In genomic region chr1:108719654-108720435, GRCh38 we compare ENCODE assay signal across 12 cellular contexts. TPM values are rescaled to one million over a fixed set of nuclear protein-coding genes. Genes with fewer than 3 reads are reported as not detected.
DNase-seq lines count a peak whose midpoint lies in the region; TF ChIP-seq lines count a peak whose summit lies in the region.
"Had no signal": no experiment of that assay in that cellular context is flagged by ENCODE, and none has a peak within 500 bp of the region (broad histone marks: within the 10 kb centered on the region; RNA-seq: fewer than 3 reads in every experiment).

No MANE protein-coding gene starts in this region.

- H3K27me3 ChIP-seq in ACC112 (ENCODE audit: insufficient read depth, low read length), result no peaks in the 10 kb centered on the region
- no peaks in the 10 kb centered on the region for H3K27me3 ChIP-seq in adipocyte (replicated peaks; ENCODE audit: control insufficient read depth, insufficient read depth, low read length)

- H3K27ac Mint-ChIP-seq in activated CD4-positive, alpha-beta memory T cell treated with anti-CD3 and anti-CD28 coated beads for 36 hours, result no peak overlapping the region

- H3K36me3 ChIP-seq in ACC112 (ENCODE audit: insufficient read depth, low read length) (no peaks in the 10 kb centered on the region), HEK293 (ENCODE audit: control insufficient read depth in 2 of 2, insufficient read depth in 1 of 2, low read length in 2 of 2) (no peaks in the 10 kb centered on the region), adipocyte (ENCODE audit: control insufficient read depth, insufficient read depth, low read length, severe bottlenecking) (no peaks in the 10 kb centered on the region)

- peak overlapping the region; percentile 17 for H3K9ac ChIP-seq in adipocyte (ENCODE audit: low read length)

- H3K79me2 ChIP-seq in ACC112 (ENCODE audit: control insufficient read depth, insufficient read depth, low read length, unreplicated experiment), result no peaks in the 10 kb centered on the region

- H3K27me3 Mint-ChIP-seq in activated CD4-positive, alpha-beta memory T cell treated with anti-CD3 and anti-CD28 coated beads for 36 hours, result no peaks in the 10 kb centered on the region

- intact Hi-C loops in activated CD4-positive, alpha-beta memory T cell treated with anti-CD3 and anti-CD28 coated beads for 36 hours (cut with micrococcal nuclease), result no loop called here

- TF ChIP-seq CTCF in HEK293 (tag by site-specific recombination; IDR thresholded peaks at IDR 0.05), result no peak
- no peak for TF ChIP-seq CTCF in GM13977 (IDR thresholded peaks at IDR 0.05; ENCODE audit: extremely low read depth, insufficient read depth, missing control alignments)

- in situ Hi-C loops in GM13977 (cut with MboI; ENCODE audit: low pct_unique_long_range_greater_than_20kb, low sequenced_read_pairs, unreplicated experiment), result no loop called here

- POLR2A ChIA-PET in HEK293 (lab: Yijun Ruan, JAX), result interaction anchor here (0.7 to 1.8 kb wide), 3 partner anchors 11 to 28 kb away, joined by 3 to 4 read pairs (median 3); partner anchors contain the start of gene PRPF38B
- POLR2A ChIA-PET in activated CD4-positive, alpha-beta memory T cell treated with anti-CD3 and anti-CD28 coated beads for 36 hours (lab: Charles Lee), result no interaction called here

- H3K4me3 ChIP-seq in ACC112 (ENCODE audit: low read depth, low read length), result peak overlapping the region; percentile 7; the same call in 1 of the 2 replicates
- H3K4me3 ChIP-seq in HEK293 (ENCODE audit: low read depth, low read length), result no peak overlapping the region
- no peak overlapping the region for H3K4me3 ChIP-seq in adipocyte (ENCODE audit: low read length)
- H3K4me3 ChIP-seq: SK-N-MC had no signal

- peak; percentile 81 for DNase-seq in adipocyte (ENCODE audit: low read depth)
- DNase-seq in iris pigment epithelial cell (ENCODE audit: low read depth), result peak; percentile 86
- DNase-seq in GM13977 (ENCODE audit: low spot score), result no peak
- DNase-seq in KG1 (lab: John Stamatoyannopoulos, UW), result no peak
- DNase-seq in activated CD4-positive, alpha-beta memory T cell treated with anti-CD3 and anti-CD28 coated beads for 36 hours, result no peak
- DNase-seq in pons (ENCODE audit: low spot score), result no peak
- DNase-seq: activated effector memory CD4-positive, alpha-beta T cell treated with anti-CD3 and anti-CD28 coated beads, Interleukin-2, amount 50 U/mL, for 16 hours; DND-41 had no signal

- no peaks in the 10 kb centered on the region for H3K9me3 Mint-ChIP-seq in activated CD4-positive, alpha-beta memory T cell treated with anti-CD3 and anti-CD28 coated beads for 36 hours

- H3K9me3 ChIP-seq in HEK293 (ENCODE audit: control insufficient read depth, insufficient read depth, low read depth, low read length) (no peaks in the 10 kb centered on the region), adipocyte (ENCODE audit: control insufficient read depth, low read length) (no peaks in the 10 kb centered on the region)

- H3K36me3 Mint-ChIP-seq in activated CD4-positive, alpha-beta memory T cell treated with anti-CD3 and anti-CD28 coated beads for 36 hours, result no peaks in the 10 kb centered on the region

- CTCF ChIA-PET in HEK293 (lab: Yijun Ruan, JAX), result interaction anchor here (0.8 to 0.9 kb wide), 2 partner anchors 10 to 179 kb away, joined by 3 to 4 read pairs; no protein-coding TSS in a partner anchor
- CTCF ChIA-PET in activated CD4-positive, alpha-beta memory T cell treated with anti-CD3 and anti-CD28 coated beads for 36 hours (lab: Charles Lee), result interaction anchor here (0.9 kb wide), 1 partner anchor 12 kb away, joined by 3 read pairs; no protein-coding TSS in a partner anchor

- H3K4me1 Mint-ChIP-seq in activated CD4-positive, alpha-beta memory T cell treated with anti-CD3 and anti-CD28 coated beads for 36 hours (ENCODE audit: low read depth), result no peaks in the 10 kb centered on the region

- H3K4me1 ChIP-seq in ACC112 (ENCODE audit: control insufficient read depth, insufficient read depth, low read length, unreplicated experiment) (peaks cover 50% of the 10 kb centered on the region), HEK293 (ENCODE audit: control insufficient read depth, insufficient read depth, low read length) (no peaks in the 10 kb centered on the region), adipocyte (ENCODE audit: control insufficient read depth, insufficient read depth, low read length) (peaks cover 29% of the 10 kb centered on the region)

- H3K27ac ChIP-seq in ACC112 (ENCODE audit: low read depth, low read length) (peak overlapping the region; percentile 90), HEK293 (ENCODE audit: extremely low read depth, low read depth, low read length) (no peak overlapping the region)
- H3K27ac ChIP-seq: SK-N-MC had no signal

- no peak overlapping the region for H2AFZ ChIP-seq in ACC112 (ENCODE audit: low read length, unreplicated experiment)

- H3K4me3 Mint-ChIP-seq in activated CD4-positive, alpha-beta memory T cell treated with anti-CD3 and anti-CD28 coated beads for 36 hours, result no peak overlapping the region

TF ChIP-seq in HEK293, 187 proteins besides CTCF, POLR2A, EP300 and RAD21 (continues in another document):
- no peak for TF ChIP-seq ZNF621 (tag by site-specific recombination; IDR thresholded peaks at IDR 0.05)
- TF ChIP-seq ZBTB48 (tag by site-specific recombination; IDR thresholded peaks at IDR 0.05), result peak; percentile 49; the same call in 1 of the 2 replicates
- TF ChIP-seq KLF8 (tag by site-specific recombination; IDR thresholded peaks at IDR 0.05), result 0 out of 2 replicates have a peak, but pooled peaks have one; percentile 16
- TF ChIP-seq PRDM10 (tag by site-specific recombination; IDR thresholded peaks at IDR 0.05), result peak; percentile 79
- no peak for TF ChIP-seq ZNF624 (tag by site-specific recombination; IDR thresholded peaks at IDR 0.05)
- TF ChIP-seq ZNF335 (tag by site-specific recombination; conservative IDR thresholded peaks at IDR 0.05), result peak; percentile 33
- TF ChIP-seq ZNF629 (tag by site-specific recombination; IDR thresholded peaks at IDR 0.05), result 0 out of 2 replicates have a peak, but pooled peaks have one; percentile 22
- 0 out of 2 replicates have a peak, but pooled peaks have one; percentile 31 for TF ChIP-seq INSM2 (tag by site-specific recombination; IDR thresholded peaks at IDR 0.05)
- TF ChIP-seq ZFP37 (tag by site-specific recombination; IDR thresholded peaks at IDR 0.05), result peak; percentile 84
- no peak for TF ChIP-seq ZFP3 (tag by site-specific recombination; IDR thresholded peaks at IDR 0.05; ENCODE audit: low read depth)
- TF ChIP-seq SP7 (tag by site-specific recombination; IDR thresholded peaks at IDR 0.05), result peak; percentile 90
- no peak for TF ChIP-seq ZNF529 (tag by site-specific recombination; IDR thresholded peaks at IDR 0.05; ENCODE audit: insufficient replicate concordance)
- no peak for TF ChIP-seq ZBTB8A (tag by site-specific recombination; IDR thresholded peaks at IDR 0.05)

RNA-seq across cellular contexts. Expression of gene FNDC7, which starts 7.1 kb away (rescaled TPM):
- not detected for total RNA-seq in activated CD4-positive, alpha-beta memory T cell treated with anti-CD3 and anti-CD28 coated beads for 36 hours
- total RNA-seq: urinary bladder had no signal

RNA-seq across cellular contexts. Expression of gene STXBP3, which starts 26.6 kb away (rescaled TPM):
- total RNA-seq in activated CD4-positive, alpha-beta memory T cell treated with anti-CD3 and anti-CD28 coated beads for 36 hours, result 10 to 100 TPM; 40.8 to 46.8 TPM

RNA-seq across cellular contexts. Expression of gene PRPF38B, which starts 27.7 kb away (rescaled TPM):
- total RNA-seq in activated CD4-positive, alpha-beta memory T cell treated with anti-CD3 and anti-CD28 coated beads for 36 hours, result 10 to 100 TPM; 57.0 to 63.5 TPM

RNA-seq across cellular contexts. Expression of gene HENMT1, which starts 59.0 kb away (rescaled TPM):
- 10 to 100 TPM; 25.6 to 25.8 TPM for total RNA-seq in activated CD4-positive, alpha-beta memory T cell treated with anti-CD3 and anti-CD28 coated beads for 36 hours

Comparison
In these comparisons a context has a peak if more than half of its experiments do, and no peak if none do; other contexts are left out.
1. DNase-seq: peak in adipocyte (single experiment) and iris pigment epithelial cell (single experiment); none in GM13977 (single experiment), KG1 (single experiment), activated CD4-positive, alpha-beta memory T cell treated with anti-CD3 and anti-CD28 coated beads for 36 hours (single experiment) and pons (single experiment).